20 cellular contexts compared by ENCODE assay signal in genomic region chr12:109860961-109861360, GRCh38. TPM values are rescaled to one million over a fixed set of nuclear protein-coding genes. Genes with fewer than 3 reads are reported as not detected.
A peak's percentile ranks its signal among the peaks of the same experiment; 100 is the strongest.
DNase-seq lines count a peak whose midpoint lies in the region; TF ChIP-seq lines count a peak whose summit lies in the region.
"Had no signal": no experiment of that assay in that cellular context is flagged by ENCODE, and none has a peak within 500 bp of the region (broad histone marks: within the 10 kb centered on the region; RNA-seq: fewer than 3 reads in every experiment).

No MANE protein-coding gene starts in this region.

- H3K27me3 ChIP-seq in layer of hippocampus (ENCODE audit: control insufficient read depth, insufficient read depth, low read length) (no peaks in the 10 kb centered on the region), hepatocyte (no peaks in the 10 kb centered on the region)
- H3K27me3 ChIP-seq: BE2C, MG63 had no signal

- H3K9me2 ChIP-seq in hepatocyte (replicated peaks; ENCODE audit: insufficient read depth): no peaks in the 10 kb centered on the region

- H3K27ac ChIP-seq in cingulate gyrus (ENCODE audit: low read depth, low read length): peak overlapping the region; percentile 95
- H3K27ac ChIP-seq in layer of hippocampus (ENCODE audit: low read depth, low read length): peak overlapping the region; percentile 59
- H3K27ac ChIP-seq in temporal lobe (ENCODE audit: low read depth, low read length): peak overlapping the region; percentile 86
- no peak overlapping the region for H3K27ac ChIP-seq in hepatocyte
- H3K27ac ChIP-seq: RWPE1 had no signal

- no peaks in the 10 kb centered on the region for H3K9me3 ChIP-seq in hepatocyte (ENCODE audit: low read depth)
- H3K9me3 ChIP-seq: BE2C, MG63 had no signal

- H4K20me1 ChIP-seq in hepatocyte (ENCODE audit: insufficient read depth, poor library complexity, severe bottlenecking): no peaks in the 10 kb centered on the region

- 93% methylated on average over 4 of the region's 4 CpGs for WGBS in hepatocyte (ENCODE audit: low lambda C conversion rate, missing lambda C conversion rate)

- no peak overlapping the region for H3K4me3 ChIP-seq in hepatocyte
- H3K4me3 ChIP-seq: MG63 had no signal

- peak; percentile 27 for DNase-seq in D341Med (ENCODE audit: low spot score)
- DNase-seq in NCI-H345 (lab: John Stamatoyannopoulos, UW): no peak
- no peak for DNase-seq in KBM-7
- DNase-seq in kidney glomerular epithelial cell (lab: John Stamatoyannopoulos, UW): no peak
- DNase-seq in hepatocyte (ENCODE audit: low spot score): no peak
- DNase-seq: 8988T, ACHN, BE2C, KG1, MG63, NCI-H1105 treated with DMSO at 0.1 percent for 48 hours, NCI-H2029, NCI-H526 treated with DMSO at 0.1 percent for 48 hours, SHP77 had no signal

- H2AFZ ChIP-seq in hepatocyte: no peak overlapping the region

- H3K4me2 ChIP-seq in hepatocyte: no peak overlapping the region

- in situ Hi-C loops in KBM-7 (cut with MboI; ENCODE audit: low pct_unique_long_range_greater_than_20kb, low sequenced_read_pairs): no loop called here

- peaks cover 4% of the 10 kb centered on the region for H3K79me2 ChIP-seq in hepatocyte

- TF ChIP-seq CTCF in hepatocyte (IDR thresholded peaks at IDR 0.05; ENCODE audit: poor library complexity): no peak

- no peaks in the 10 kb centered on the region for H3K36me3 ChIP-seq in hepatocyte (replicated peaks; ENCODE audit: insufficient read depth, low read depth)
- H3K36me3 ChIP-seq: BE2C had no signal

- peaks cover 27% of the 10 kb centered on the region for H3K4me1 ChIP-seq in hepatocyte (ENCODE audit: insufficient read depth)
- H3K4me1 ChIP-seq: BE2C had no signal

RNA-seq across cellular contexts. Expression of gene GLTP, which starts 19.4 kb away (rescaled TPM):
- 9.8 TPM for total RNA-seq in temporal lobe
- 24.9 and 28.4 TPM in 2 replicates for total RNA-seq in hepatocyte
- polyA plus RNA-seq in hepatocyte: 25.3 and 33.4 TPM in 2 replicates

RNA-seq across cellular contexts. Expression of gene TRPV4, which starts 27.8 kb away (rescaled TPM):
- total RNA-seq in temporal lobe: 0.25 TPM
- 0.88 and 2.3 TPM in 2 replicates for total RNA-seq in hepatocyte
- 2.7 and 4.7 TPM in 2 replicates for polyA plus RNA-seq in hepatocyte
- total RNA-seq: G401, NCI-H460 had no signal

RNA-seq across cellular contexts. Expression of gene TCHP, which starts 39.1 kb away (rescaled TPM):
- total RNA-seq in temporal lobe (3.2 TPM), hepatocyte (7.7 and 8.0 TPM in 2 replicates)
- polyA plus RNA-seq in hepatocyte: 5.5 and 7.9 TPM in 2 replicates
